2 cellular contexts compared by ENCODE assay signal in genomic region chr12:100564090-100564489, GRCh38.
TF ChIP-seq lines count a peak whose summit lies in the region.

No MANE protein-coding gene starts in this region.

TF ChIP-seq in A549, 52 proteins besides CTCF, POLR2A, EP300 and RAD21:
- no peak for TF ChIP-seq USF2 (IDR thresholded peaks at IDR 0.05)
- TF ChIP-seq CHD4 (IDR thresholded peaks at IDR 0.05; ENCODE audit: borderline replicate concordance), result no peak
- TF ChIP-seq CBX8 (IDR thresholded peaks at IDR 0.05), result no peak
- TF ChIP-seq ZSCAN20 (CRISPR knock-in tag; IDR thresholded peaks at IDR 0.05), result no peak
- TF ChIP-seq ELK1 (IDR thresholded peaks at IDR 0.05; ENCODE audit: low read depth, low read length), result no peak
- TF ChIP-seq ZNF302 (CRISPR knock-in tag; IDR thresholded peaks at IDR 0.05), result no peak
- no peak for TF ChIP-seq E2F6 (IDR thresholded peaks at IDR 0.05; ENCODE audit: borderline replicate concordance, low read depth)
- no peak for TF ChIP-seq RARB (CRISPR knock-in tag; IDR thresholded peaks at IDR 0.05)
- no peak for TF ChIP-seq ATOH8 (CRISPR knock-in tag; IDR thresholded peaks at IDR 0.05; ENCODE audit: low read depth)
- TF ChIP-seq HEYL (CRISPR knock-in tag; IDR thresholded peaks at IDR 0.05), result no peak
- TF ChIP-seq EHF (CRISPR knock-in tag; IDR thresholded peaks at IDR 0.05), result no peak
- no peak for TF ChIP-seq ZC3H11A (IDR thresholded peaks at IDR 0.05)

TF ChIP-seq in IMR-90, 13 proteins besides CTCF, POLR2A, EP300 and RAD21:
- TF ChIP-seq FOS (IDR thresholded peaks at IDR 0.05; ENCODE audit: low read depth, low read length), result no peak
- TF ChIP-seq NFE2L2 (IDR thresholded peaks at IDR 0.05; ENCODE audit: low read depth, low read length), result no peak
- TF ChIP-seq CHD1 (IDR thresholded peaks at IDR 0.05; ENCODE audit: low read depth, low read length), result no peak
- no peak for TF ChIP-seq CEBPB (IDR thresholded peaks at IDR 0.05; ENCODE audit: low read depth, low read length)
